Comparison of ENCODE assay signal across 19 cellular contexts in the genomic region with DNA sequence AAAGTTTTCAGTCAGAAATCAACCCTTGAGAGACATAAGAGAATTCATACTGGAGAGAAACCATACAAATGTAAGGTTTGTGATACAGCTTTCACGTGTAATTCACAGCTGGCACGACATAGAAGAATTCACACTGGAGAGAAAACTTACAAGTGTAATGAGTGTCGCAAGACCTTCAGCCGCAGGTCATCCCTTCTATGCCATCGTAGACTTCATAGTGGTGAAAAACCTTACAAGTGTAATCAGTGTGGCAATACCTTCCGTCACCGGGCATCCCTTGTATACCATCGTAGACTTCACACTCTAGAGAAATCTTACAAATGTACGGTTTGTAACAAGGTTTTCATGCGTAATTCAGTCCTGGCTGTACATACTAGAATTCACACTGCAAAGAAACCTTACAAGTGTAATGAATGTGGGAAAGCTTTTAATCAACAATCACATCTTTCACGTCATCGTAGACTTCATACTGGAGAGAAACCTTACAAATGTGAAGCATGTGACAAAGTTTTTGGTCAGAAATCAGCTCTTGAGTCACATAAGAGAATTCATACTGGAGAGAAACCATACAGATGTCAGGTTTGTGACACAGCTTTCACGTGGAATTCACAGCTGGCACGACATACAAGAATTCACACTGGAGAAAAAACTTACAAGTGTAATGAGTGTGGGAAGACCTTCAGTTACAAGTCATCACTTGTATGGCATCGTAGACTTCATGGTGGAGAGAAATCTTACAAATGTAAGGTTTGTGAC.
"Had no signal": no experiment of that assay in that cellular context is flagged by ENCODE, and none has a peak within 500 bp of the region (broad histone marks: within the 10 kb centered on the region; RNA-seq: fewer than 3 reads in every experiment).

No MANE protein-coding gene starts in this region.

- H3K27ac ChIP-seq: adrenal gland, cardiac muscle cell, dorsolateral prefrontal cortex, esophagus muscularis mucosa, left ventricle myocardium inferior, right atrium auricular region, transverse colon had no signal

- DNase-seq: activated B cell treated with CpG ODN at 0.5 μM for 24 hours; activated CD4-positive, alpha-beta T cell treated with anti-CD3 and anti-CD28 coated beads, Interleukin-2, amount 10 ng/mL, durations not matched to agents 7 days and 5 days; activated CD8-positive, alpha-beta memory T cell treated with anti-CD3 and anti-CD28 coated beads for 24 hours; activated naive CD4-positive, alpha-beta T cell treated with anti-CD3 and anti-CD28 coated beads for 36 hours; adrenal gland; dorsolateral prefrontal cortex; islet precursor cell; left ventricle myocardium inferior; mesenchymal stem cell; nephron progenitor cell; occipital lobe; small intestine; stimulated activated CD4-positive, alpha-beta T cell treated with anti-CD3 and anti-CD28 coated beads, Interleukin-4, amount 100 ng/mL, for 24 hours; stimulated activated naive CD4-positive, alpha-beta T cell; substantia nigra; transverse colon had no signal

- FAIRE-seq: small intestine had no signal

- H3K4me3 ChIP-seq: cardiac muscle cell, dorsolateral prefrontal cortex, esophagus muscularis mucosa, left ventricle myocardium inferior, right atrium auricular region, transverse colon had no signal

- H3K27me3 ChIP-seq: adrenal gland, cardiac muscle cell, dorsolateral prefrontal cortex, esophagus muscularis mucosa, right atrium auricular region, transverse colon had no signal

- H3K4me1 ChIP-seq: adrenal gland, esophagus muscularis mucosa, left ventricle myocardium inferior, right atrium auricular region, transverse colon had no signal
